In genomic region chrX:153395613-153396319, GRCh38 we compare ENCODE assay signal across 34 cellular contexts. TPM values are rescaled to one million over a fixed set of nuclear protein-coding genes. Genes with fewer than 3 reads are reported as not detected.
"Had no signal": no experiment of that assay in that cellular context is flagged by ENCODE, and none has a peak within 500 bp of the region (broad histone marks: within the 10 kb centered on the region; RNA-seq: fewer than 3 reads in every experiment).

No MANE protein-coding gene starts in this region.

- H3K27me3 ChIP-seq: ovary, thyroid gland, upper lobe of right lung had no signal

- FAIRE-seq: bronchial epithelial cell, keratinocyte, TTC549 had no signal

- DNase-seq: activated CD4-positive, alpha-beta memory T cell treated with anti-CD3 and anti-CD28 coated beads for 36 hours; activated CD4-positive, alpha-beta T cell treated with anti-CD3 and anti-CD28 coated beads for 48 hours; activated gamma-delta T cell; activated naive CD4-positive, alpha-beta T cell treated with anti-CD3 and anti-CD28 coated beads, Interleukin-2, amount 50 U/mL, for 16 hours; activated T-cell treated with anti-CD3 and anti-CD28 coated beads, Interleukin-2, amount 50 U/mL, for 48 hours; anterior cingulate cortex; foreskin fibroblast; head of caudate nucleus; hippocampal formation; left colon; mammary epithelial cell; psoas muscle; stimulated activated CD4-positive, alpha-beta T cell treated with anti-CD3 and anti-CD28 coated beads, Interleukin-15, amount 100 ng/mL, for 24 hours; stimulated activated CD4-positive, alpha-beta T cell treated with anti-CD3 and anti-CD28 coated beads, Interleukin-2, amount 100 ng/mL, for 24 hours; stimulated activated naive B cell treated with anti-CD40 and anti-IgM and Interleukin-4, amounts not matched to agents 10 μg/mL and 1 μg/mL and 100 μg/mL, for 72 hours; stomach; T-helper 9 cell; thyroid gland; upper lobe of right lung had no signal

- H3K27me3 Mint-ChIP-seq: activated CD4-positive, alpha-beta memory T cell treated with anti-CD3 and anti-CD28 coated beads for 36 hours; central memory CD8-positive, alpha-beta T cell had no signal

- H3K4me3 ChIP-seq: ovary, psoas muscle, smooth muscle cell, stomach, thyroid gland, upper lobe of right lung had no signal

- H3K4me1 ChIP-seq: psoas muscle, stomach, thyroid gland, upper lobe of right lung had no signal

- H3K4me2 ChIP-seq: smooth muscle cell had no signal

- H3K4me1 Mint-ChIP-seq: central memory CD8-positive, alpha-beta T cell; endodermal cell; stimulated activated naive B cell treated with anti-CD40 and anti-IgM and Interleukin-4, amounts not matched to agents 10 μg/mL and 1 μg/mL and 100 μg/mL, for 72 hours had no signal

- H3K27ac Mint-ChIP-seq: activated CD4-positive, alpha-beta memory T cell treated with anti-CD3 and anti-CD28 coated beads for 36 hours; dendritic cell treated with granulocyte-macrophage colony-stimulating factor and Interleukin-4, amounts not matched to agents 40 ng/mL and 50 ng/mL, for 4 days; endodermal cell; nephron; stimulated activated naive B cell treated with anti-CD40 and anti-IgM and Interleukin-4, amounts not matched to agents 10 μg/mL and 1 μg/mL and 100 μg/mL, for 72 hours had no signal

- H3K36me3 ChIP-seq: ovary, stomach, thyroid gland, upper lobe of right lung had no signal

- H3K4me3 Mint-ChIP-seq: activated CD4-positive, alpha-beta memory T cell treated with anti-CD3 and anti-CD28 coated beads for 36 hours; central memory CD8-positive, alpha-beta T cell; dendritic cell treated with granulocyte-macrophage colony-stimulating factor and Interleukin-4, amounts not matched to agents 40 ng/mL and 50 ng/mL, for 4 days; endodermal cell; nephron; stimulated activated naive B cell treated with anti-CD40 and anti-IgM and Interleukin-4, amounts not matched to agents 10 μg/mL and 1 μg/mL and 100 μg/mL, for 72 hours had no signal

- ATAC-seq: esophagus mucosa; left colon; psoas muscle; stimulated activated naive B cell treated with anti-CD40 and anti-IgM and Interleukin-4, amounts not matched to agents 10 μg/mL and 1 μg/mL and 100 μg/mL, for 72 hours; upper lobe of right lung had no signal

- H3K9me3 ChIP-seq: ovary, psoas muscle, thyroid gland, upper lobe of right lung had no signal

- H3K36me3 Mint-ChIP-seq: activated CD4-positive, alpha-beta memory T cell treated with anti-CD3 and anti-CD28 coated beads for 36 hours; stimulated activated naive B cell treated with anti-CD40 and anti-IgM and Interleukin-4, amounts not matched to agents 10 μg/mL and 1 μg/mL and 100 μg/mL, for 72 hours had no signal

- H3K27ac ChIP-seq: ovary, psoas muscle, stomach, thyroid gland, upper lobe of right lung, VCaP had no signal

- H3K9me3 Mint-ChIP-seq: activated CD4-positive, alpha-beta memory T cell treated with anti-CD3 and anti-CD28 coated beads for 36 hours; central memory CD8-positive, alpha-beta T cell; dendritic cell treated with granulocyte-macrophage colony-stimulating factor and Interleukin-4, amounts not matched to agents 40 ng/mL and 50 ng/mL, for 4 days; stimulated activated naive B cell treated with anti-CD40 and anti-IgM and Interleukin-4, amounts not matched to agents 10 μg/mL and 1 μg/mL and 100 μg/mL, for 72 hours had no signal

RNA-seq across cellular contexts. Expression of gene PNMA6E, which starts 5.4 kb away (rescaled TPM):
- total RNA-seq: activated CD4-positive, alpha-beta memory T cell treated with anti-CD3 and anti-CD28 coated beads for 36 hours; activated CD8-positive, alpha-beta memory T cell treated with anti-CD3 and anti-CD28 coated beads for 36 hours; bronchial epithelial cell; endodermal cell; esophagus mucosa; left colon; liver; mucosa of gallbladder; psoas muscle; smooth muscle cell; stomach; thyroid gland had no signal
- polyA plus RNA-seq: adipose tissue, keratinocyte, liver, mammary epithelial cell, psoas muscle, smooth muscle cell, stomach had no signal
